In genomic region chr10:13102002-13102794, GRCh38 we compare ENCODE assay signal across 11 cellular contexts.
DNase-seq lines count a peak whose midpoint lies in the region; ATAC-seq lines count a peak whose summit lies in the region.
"Had no signal": no experiment of that assay in that cellular context is flagged by ENCODE, and none has a peak within 500 bp of the region (broad histone marks: within the 10 kb centered on the region; RNA-seq: fewer than 3 reads in every experiment).

No MANE protein-coding gene starts in this region.

- peaks cover 40% of the 10 kb centered on the region for H3K36me3 Mint-ChIP-seq in stimulated activated effector memory CD8-positive, alpha-beta T cell treated with anti-CD3 and anti-CD28 coated beads, Interleukin-12 subunit alpha, Interleukin-12 subunit beta, amount 100 ng/mL, for 72 hours

- DNase-seq in HuH-7 (ENCODE audit: low spot score) (peak; percentile 51), amniotic epithelial cell (ENCODE audit: low read depth) (peak; percentile 40), hepatic stellate cell (ENCODE audit: low spot score) (peak; percentile 42), NCI-H2029 treated with DMSO at 0.1 percent for 48 hours (lab: John Stamatoyannopoulos, UW) (no peak), pons (ENCODE audit: low spot score) (no peak), NCI-H345 (lab: John Stamatoyannopoulos, UW) (no peak)
- no peak for DNase-seq in stimulated activated effector memory CD8-positive, alpha-beta T cell treated with anti-CD3 and anti-CD28 coated beads, Interleukin-12 subunit alpha, Interleukin-12 subunit beta, amount 100 ng/mL, for 72 hours (ENCODE audit: low spot score in 2 of 2)
- DNase-seq: activated gamma-delta T cell; mesendoderm; stimulated activated naive B cell treated with anti-CD40 and anti-IgM and Interleukin-4, amounts not matched to agents 10 μg/mL and 1 μg/mL and 100 μg/mL, for 72 hours had no signal

- no peak for ATAC-seq in stimulated activated effector memory CD8-positive, alpha-beta T cell treated with anti-CD3 and anti-CD28 coated beads, Interleukin-12 subunit alpha, Interleukin-12 subunit beta, amount 100 ng/mL, for 72 hours
- no peak for ATAC-seq in HG02870 (IDR thresholded peaks at IDR 0.05; ENCODE audit: unreplicated experiment)
- ATAC-seq: stimulated activated naive B cell treated with anti-CD40 and anti-IgM and Interleukin-4, amounts not matched to agents 10 μg/mL and 1 μg/mL and 100 μg/mL, for 72 hours had no signal

- H3K4me3 Mint-ChIP-seq in stimulated activated effector memory CD8-positive, alpha-beta T cell treated with anti-CD3 and anti-CD28 coated beads, Interleukin-12 subunit alpha, Interleukin-12 subunit beta, amount 100 ng/mL, for 72 hours = peak overlapping the region; percentile 81
- H3K4me3 Mint-ChIP-seq: stimulated activated naive B cell treated with anti-CD40 and anti-IgM and Interleukin-4, amounts not matched to agents 10 μg/mL and 1 μg/mL and 100 μg/mL, for 72 hours had no signal

- peaks cover 60% of the 10 kb centered on the region for H3K4me1 Mint-ChIP-seq in stimulated activated effector memory CD8-positive, alpha-beta T cell treated with anti-CD3 and anti-CD28 coated beads, Interleukin-12 subunit alpha, Interleukin-12 subunit beta, amount 100 ng/mL, for 72 hours

- H3K27ac Mint-ChIP-seq in stimulated activated effector memory CD8-positive, alpha-beta T cell treated with anti-CD3 and anti-CD28 coated beads, Interleukin-12 subunit alpha, Interleukin-12 subunit beta, amount 100 ng/mL, for 72 hours = peak overlapping the region; percentile 91
- H3K27ac Mint-ChIP-seq: stimulated activated naive B cell treated with anti-CD40 and anti-IgM and Interleukin-4, amounts not matched to agents 10 μg/mL and 1 μg/mL and 100 μg/mL, for 72 hours had no signal

- no peaks in the 10 kb centered on the region for H3K9me3 Mint-ChIP-seq in stimulated activated effector memory CD8-positive, alpha-beta T cell treated with anti-CD3 and anti-CD28 coated beads, Interleukin-12 subunit alpha, Interleukin-12 subunit beta, amount 100 ng/mL, for 72 hours
- H3K9me3 Mint-ChIP-seq: stimulated activated naive B cell treated with anti-CD40 and anti-IgM and Interleukin-4, amounts not matched to agents 10 μg/mL and 1 μg/mL and 100 μg/mL, for 72 hours had no signal

Comparison
In these comparisons a context has a peak if more than half of its experiments do, and no peak if none do; other contexts are left out.
1. DNase-seq: peak in HuH-7 (single experiment), amniotic epithelial cell (single experiment) and hepatic stellate cell (single experiment); none in stimulated activated effector memory CD8-positive, alpha-beta T cell treated with anti-CD3 and anti-CD28 coated beads, Interleukin-12 subunit alpha, Interleukin-12 subunit beta, amount 100 ng/mL, for 72 hours (0 of 2), NCI-H2029 treated with DMSO at 0.1 percent for 48 hours (single experiment), pons (single experiment) and NCI-H345 (single experiment).